Comparison of ENCODE assay signal across 1 cellular context in the genomic region with DNA sequence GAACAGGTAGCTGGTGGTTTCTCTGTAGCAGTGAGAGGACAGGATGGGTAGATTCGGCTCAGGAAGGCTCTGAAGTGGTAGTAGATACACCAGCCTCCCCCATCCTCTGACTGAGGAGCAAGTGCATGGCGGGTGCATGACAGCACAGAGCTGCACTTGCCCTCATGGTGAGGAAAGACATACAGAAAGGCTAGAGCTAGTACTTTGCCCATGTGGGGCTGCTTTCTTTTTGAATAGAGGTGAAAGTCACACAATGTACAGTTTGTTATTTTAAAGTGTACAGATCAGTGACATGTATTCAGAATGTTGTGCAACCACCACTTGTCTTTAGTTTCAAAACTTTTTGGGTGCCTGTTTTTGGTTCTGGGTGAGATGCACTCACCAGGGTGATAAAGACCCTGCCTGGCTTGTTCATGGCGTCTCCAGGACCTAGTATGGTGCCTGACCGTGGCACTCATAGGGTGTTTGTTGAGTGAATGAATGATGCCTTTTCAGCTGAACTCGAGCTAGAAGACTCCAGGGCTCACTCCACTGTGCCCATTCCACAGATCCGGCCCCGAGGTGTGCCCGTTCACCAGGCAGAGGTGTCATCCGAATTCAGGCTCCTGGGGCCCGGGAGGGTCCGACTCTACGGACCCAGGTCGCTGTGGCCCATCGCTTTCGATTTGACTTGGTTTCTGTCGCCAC.
TF ChIP-seq lines count a peak whose summit lies in the region.

No MANE protein-coding gene starts in this region.

TF ChIP-seq in GM23338, 12 proteins besides CTCF, POLR2A, EP300 and RAD21:
- TF ChIP-seq STAT1 (IDR thresholded peaks at IDR 0.05; ENCODE audit: unreplicated experiment) (no peak), EZH2phosphoT487 (IDR thresholded peaks at IDR 0.05; ENCODE audit: unreplicated experiment) (no peak), POLR2AphosphoS5 (IDR thresholded peaks at IDR 0.05; ENCODE audit: low read depth) (no peak)
